ENCODE assay signal across 11 cellular contexts in the genomic region with DNA sequence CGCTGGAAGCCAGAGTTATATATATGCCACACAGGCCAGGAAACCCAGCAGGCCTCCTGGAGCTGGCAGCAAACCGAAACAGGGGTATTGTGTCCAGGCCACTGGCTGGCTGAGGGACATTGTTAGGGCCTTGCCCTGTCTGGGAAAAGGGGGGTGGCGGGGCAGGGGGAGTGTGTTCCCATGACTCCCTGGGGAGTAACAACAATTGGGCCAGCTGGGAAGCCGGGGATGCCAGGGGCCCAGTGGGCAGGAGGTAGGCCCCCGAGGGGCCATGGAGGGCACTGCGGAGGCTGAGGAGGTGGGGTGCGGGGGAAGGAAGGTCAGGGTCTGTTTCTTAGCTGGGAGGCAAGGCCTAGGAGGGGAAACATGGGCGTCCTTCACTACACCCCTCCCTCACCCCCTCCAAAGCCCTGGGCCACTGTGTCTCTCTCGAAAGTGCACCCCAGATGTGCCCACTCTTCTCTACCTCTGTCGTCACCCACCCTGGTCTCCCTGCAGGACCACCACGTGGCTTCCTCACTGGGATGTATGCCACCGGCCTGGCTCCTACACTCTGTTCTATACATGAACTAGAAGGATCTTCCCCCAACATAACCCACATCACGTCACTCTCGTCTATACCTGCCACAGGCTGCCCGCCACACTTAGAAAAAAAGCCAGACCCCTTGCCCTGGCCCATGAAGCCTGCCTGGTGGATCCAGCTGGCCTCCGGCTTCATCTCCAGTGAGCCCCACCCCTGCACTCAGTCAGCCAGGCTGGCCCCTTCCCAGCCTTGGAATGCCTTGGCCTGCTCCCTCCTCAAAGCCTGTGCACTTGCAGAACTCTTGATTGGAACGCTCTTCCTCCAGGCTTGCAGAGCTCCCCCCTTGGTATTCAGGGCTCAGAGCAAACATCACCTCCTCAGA. TPM values are rescaled to one million over a fixed set of nuclear protein-coding genes. Genes with fewer than 3 reads are reported as not detected.
DNase-seq lines count a peak whose midpoint lies in the region; ATAC-seq and TF ChIP-seq lines count a peak whose summit lies in the region.
"Had no signal": no experiment of that assay in that cellular context is flagged by ENCODE, and none has a peak within 500 bp of the region (broad histone marks: within the 10 kb centered on the region; RNA-seq: fewer than 3 reads in every experiment).

No MANE protein-coding gene starts in this region.

- H3K4me1 ChIP-seq in testis = peaks cover 8% of the 10 kb centered on the region

- ATAC-seq in GM21723 (IDR thresholded peaks at IDR 0.05; ENCODE audit: unreplicated experiment) = no peak
- no peak for ATAC-seq in HG03159 (IDR thresholded peaks at IDR 0.05; ENCODE audit: unreplicated experiment)

- TF ChIP-seq CTCF in dorsolateral prefrontal cortex (IDR thresholded peaks at IDR 0.05 in 54 of 56, conservative IDR thresholded peaks at IDR 0.05 in 2 of 56; ENCODE audit: low read depth in 1 of 56, partially characterized antibody in 56 of 56) (peak in 2 of 56 donors; percentile 11 to 13), testis (IDR thresholded peaks at IDR 0.05) (no peak)

- H3K27me3 ChIP-seq in dorsolateral prefrontal cortex (no peaks in the 10 kb centered on the region), testis (no peaks in the 10 kb centered on the region)

- 64 to 65% methylated on average over 17 of the region's 17 CpGs for WGBS in testis, 2 donors

- no peaks in the 10 kb centered on the region for H3K9me3 ChIP-seq in testis

- TF ChIP-seq POLR2A in testis (IDR thresholded peaks at IDR 0.05) = no peak

- intact Hi-C loops in dorsolateral prefrontal cortex (cut with DNase I) = no loop called here
- intact Hi-C loops in testis (cut with DNase I; ENCODE audit: low total_unique reads) = no loop called here

- no peak overlapping the region for H3K4me3 ChIP-seq in dorsolateral prefrontal cortex
- no peak overlapping the region for H3K4me3 ChIP-seq in testis

- H3K36me3 ChIP-seq in testis (ENCODE audit: low read depth, missing control alignments) = no peaks in the 10 kb centered on the region

- H3K27ac ChIP-seq in dorsolateral prefrontal cortex (peak overlapping the region; percentile 52 to 98 (median 89)), testis (peak overlapping the region in 1 of 2 donors; percentile 56)

- DNase-seq in NCI-H446 (lab: John Stamatoyannopoulos, UW) = peak; percentile 21 to 87
- peak in 9 of 10 donors; percentile 76 to 86 (median 81) for DNase-seq in dorsolateral prefrontal cortex
- peak; percentile 90 for DNase-seq in medulla oblongata (ENCODE audit: extremely low spot score)
- peak; percentile 74 for DNase-seq in testis
- no peak for DNase-seq in NCI-H1694 (lab: John Stamatoyannopoulos, UW)
- DNase-seq: activated CD4-positive, alpha-beta T cell treated with anti-CD3 and anti-CD28 coated beads, Interleukin-2, amount 50 U/mL, for 1 hour; kidney glomerular epithelial cell; stimulated activated CD4-positive, alpha-beta T cell treated with anti-CD3 and anti-CD28 coated beads, Interleukin-12 subunit alpha, Interleukin-12 subunit beta, amount 100 ng/mL, for 4 hours; stimulated activated naive CD4-positive, alpha-beta T cell treated with Interleukin-2 at 50 U/mL for 16 hours had no signal

RNA-seq across cellular contexts. Expression of a gene that starts 7.8 kb away (rescaled TPM):
- total RNA-seq in dorsolateral prefrontal cortex (10 to 100 TPM in 17 of 120 experiments, 1 to 10 TPM in 103; 5.2 to 12.7 (median 8.2) TPM), testis (10 to 100 TPM; 19.9 to 22.8 TPM)
- 16.9 TPM for polyA plus RNA-seq in testis (ENCODE audit: insufficient read depth, low read depth, low replicate concordance)

RNA-seq across cellular contexts. Expression of a gene that starts 19.8 kb away (rescaled TPM):
- total RNA-seq in dorsolateral prefrontal cortex (100 to 1,000 TPM in 2 of 120 experiments, 10 to 100 TPM in 118; 40.0 to 107 (median 69.5) TPM), testis (100 to 1,000 TPM; 106 to 118 TPM)
- 59.7 TPM for polyA plus RNA-seq in testis (ENCODE audit: insufficient read depth, low read depth, low replicate concordance)

RNA-seq across cellular contexts. Expression of a gene that starts 26.1 kb away (rescaled TPM):
- 10 to 100 TPM in 110 of 120 experiments, 1 to 10 TPM in 10; 7.0 to 18.9 (median 12.7) TPM for total RNA-seq in dorsolateral prefrontal cortex
- total RNA-seq in testis = 1 to 10 TPM; 4.6 to 5.1 TPM
- 6.8 TPM for polyA plus RNA-seq in testis (ENCODE audit: insufficient read depth, low read depth, low replicate concordance)

RNA-seq across cellular contexts. Expression of a gene that starts 27.2 kb away (rescaled TPM):
- 1 to 10 TPM in 1 of 120 experiments, under 1 TPM in 82, not detected in 37; 0.20 to 1.3 (median 0.39) TPM for total RNA-seq in dorsolateral prefrontal cortex
- 10 to 100 TPM; 26.6 to 55.0 TPM for total RNA-seq in testis
- 62.1 TPM for polyA plus RNA-seq in testis (ENCODE audit: insufficient read depth, low read depth, low replicate concordance)

RNA-seq across cellular contexts. Expression of a gene that starts 31.9 kb away (rescaled TPM):
- total RNA-seq in dorsolateral prefrontal cortex (under 1 TPM in 34 of 120 experiments, not detected in 86; 0.19 to 0.98 (median 0.29) TPM), testis (100 to 1,000 TPM in 1 of 2 donors, 10 to 100 TPM in 1; 40.0 to 119 TPM)
- 128 TPM for polyA plus RNA-seq in testis (ENCODE audit: insufficient read depth, low read depth, low replicate concordance)
